ENCODE assay signal across 1 cellular context in the genomic region with DNA sequence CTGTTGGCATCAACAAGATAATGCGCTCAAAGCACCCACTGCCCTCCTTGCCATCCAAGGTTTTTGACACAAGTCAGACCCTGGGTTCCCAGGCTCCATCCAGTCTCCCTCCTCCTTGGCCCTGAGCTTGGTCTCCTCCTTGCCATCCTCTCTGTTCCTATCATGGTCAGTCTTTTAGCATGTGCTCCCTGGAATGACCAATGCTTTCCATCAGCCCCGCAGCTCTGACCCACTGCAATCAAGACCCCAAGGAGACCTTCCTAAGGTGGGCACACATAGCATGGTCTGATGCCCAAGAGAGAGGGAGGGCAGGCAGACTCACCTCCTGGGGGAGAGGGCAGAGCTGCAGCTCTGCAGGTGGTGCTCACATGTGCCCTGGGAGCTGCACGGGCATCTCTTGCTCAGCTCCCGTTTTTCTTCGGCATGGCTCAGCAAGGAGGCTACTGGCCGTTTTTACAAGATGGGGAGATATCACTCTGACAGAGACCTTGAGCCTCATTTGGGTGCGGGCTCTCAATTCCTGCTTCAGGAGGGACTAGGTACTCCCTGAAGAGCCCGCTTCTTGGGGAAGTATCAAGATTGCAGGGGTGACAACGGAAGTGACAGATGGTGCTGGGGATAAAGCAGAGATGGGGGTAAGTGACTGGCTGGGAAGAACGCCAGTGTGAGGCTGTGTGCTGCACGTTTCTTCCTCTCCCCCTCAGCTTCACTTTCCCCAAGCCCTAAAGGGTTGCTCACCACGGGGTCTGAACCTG.
TF ChIP-seq lines count a peak whose summit lies in the region.

No MANE protein-coding gene starts in this region.

TF ChIP-seq in H1, 55 proteins besides CTCF, POLR2A, EP300 and RAD21:
- TF ChIP-seq TCF12 (IDR thresholded peaks at IDR 0.05; ENCODE audit: low read depth, low read length) (no peak), CREB1 (IDR thresholded peaks at IDR 0.05) (no peak), PHF8 (conservative IDR thresholded peaks at IDR 0.05; ENCODE audit: low read depth, low read length) (no peak), CBX8 (IDR thresholded peaks at IDR 0.05; ENCODE audit: borderline replicate concordance, low read depth, low read length) (no peak), FOSL1 (IDR thresholded peaks at IDR 0.05; ENCODE audit: insufficient read depth, low read depth, low read length) (no peak), TEAD4 (IDR thresholded peaks at IDR 0.05; ENCODE audit: low read depth, low read length) (no peak), MAFK (IDR thresholded peaks at IDR 0.05; ENCODE audit: low read depth, low read length) (no peak), KDM5A (IDR thresholded peaks at IDR 0.05; ENCODE audit: low read length) (no peak), GABPA (IDR thresholded peaks at IDR 0.05; ENCODE audit: borderline replicate concordance, insufficient read depth, low read length) (no peak), ASH2L (IDR thresholded peaks at IDR 0.05; ENCODE audit: low read length) (no peak), JUND (IDR thresholded peaks at IDR 0.05; ENCODE audit: low read length) (no peak), SP1 (IDR thresholded peaks at IDR 0.05; ENCODE audit: low read depth, low read length) (no peak), JUN (IDR thresholded peaks at IDR 0.05; ENCODE audit: low read depth, low read length) (no peak), HDAC6 (IDR thresholded peaks at IDR 0.05; ENCODE audit: low read depth, low read length) (no peak)
